Comparison of ENCODE assay signal across 8 cellular contexts in the genomic region with DNA sequence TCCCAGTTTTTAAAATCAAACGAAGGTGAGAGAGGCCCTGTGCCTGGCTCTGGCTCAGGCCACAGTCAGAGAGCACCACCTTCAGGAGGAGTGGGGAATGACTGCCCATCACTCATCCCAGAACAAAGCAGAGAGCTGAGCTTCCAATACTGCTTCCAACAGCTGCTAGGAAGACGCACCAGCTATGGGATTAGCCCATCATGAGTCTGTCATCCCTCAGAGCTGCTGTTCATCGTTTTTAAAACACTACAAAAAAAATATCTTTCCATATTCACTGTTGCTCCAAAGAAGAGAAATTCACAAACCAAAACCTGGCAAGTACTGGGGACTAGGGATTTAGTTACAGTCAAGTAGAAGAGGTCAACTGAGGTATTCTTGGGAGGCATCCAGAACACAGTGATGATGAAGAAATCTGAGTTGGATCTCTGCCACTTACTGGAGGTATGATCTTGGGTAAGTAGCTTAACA.
DNase-seq lines count a peak whose midpoint lies in the region; ATAC-seq and TF ChIP-seq lines count a peak whose summit lies in the region.

No MANE protein-coding gene starts in this region.

- WGBS in liver, result 11% methylated on average over 3 of the region's 3 CpGs

- H3K36me3 ChIP-seq in Caco-2 (ENCODE audit: control insufficient read depth, insufficient read depth, low read length) (peaks cover 1% of the 10 kb centered on the region), liver (ENCODE audit: control insufficient read depth in 4 of 4, insufficient read depth in 3 of 4, low read depth in 1 of 4, low read length in 3 of 4) (peaks cover 0 to 3% (median 2%) of the 10 kb centered on the region in 4 donors)

- no peak overlapping the region for H3K4me3 Mint-ChIP-seq in Caco-2 (ENCODE audit: unreplicated experiment)

- H3K4me1 ChIP-seq in Caco-2, result no peaks in the 10 kb centered on the region
- peaks cover 1 to 21% (median 13%) of the 10 kb centered on the region in 4 donors for H3K4me1 ChIP-seq in liver (ENCODE audit: control insufficient read depth in 4 of 4, insufficient read depth in 4 of 4, low read length in 3 of 4)

- BruUV-seq in Caco-2 (replicated peaks; lab: Mats Ljungman, UMichigan), result no TSS peak

- H3K27ac ChIP-seq in dorsolateral prefrontal cortex, result peak overlapping the region in 6 of 59 donors; percentile 6 to 51 (median 22)
- no peak overlapping the region for H3K27ac ChIP-seq in liver (ENCODE audit: low read depth in 1 of 2, low read length in 2 of 2)

- no peak overlapping the region for H3K27ac Mint-ChIP-seq in Caco-2 (ENCODE audit: unreplicated experiment)

- no peaks in the 10 kb centered on the region for H3K9me3 ChIP-seq in Caco-2
- H3K9me3 ChIP-seq in liver (ENCODE audit: control insufficient read depth in 4 of 4, low read length in 3 of 4), result no peaks in the 10 kb centered on the region

- TF ChIP-seq CTCF in Caco-2 (IDR thresholded peaks at IDR 0.05; ENCODE audit: insufficient read depth in 1 of 2, low read depth in 1 of 2, low read length in 1 of 2, severe bottlenecking in 1 of 2, unreplicated experiment in 1 of 2), result peak; percentile 62 to 80
- TF ChIP-seq CTCF in dorsolateral prefrontal cortex (IDR thresholded peaks at IDR 0.05 in 54 of 56, conservative IDR thresholded peaks at IDR 0.05 in 2 of 56; ENCODE audit: low read depth in 1 of 56, partially characterized antibody in 56 of 56), result peak; percentile 64 to 96 (median 89)
- peak; percentile 95 for TF ChIP-seq CTCF in liver (IDR thresholded peaks at IDR 0.05; ENCODE audit: low read depth, low read length, missing input control)

- no peaks in the 10 kb centered on the region for H3K27me3 Mint-ChIP-seq in Caco-2 (ENCODE audit: insufficient read depth, unreplicated experiment)

- no peak overlapping the region for H3K9ac ChIP-seq in liver (ENCODE audit: low read depth in 1 of 2, low read length in 2 of 2)

- POLR2A ChIA-PET in Caco-2 (lab: Charles Lee), result no interaction called here

- intact Hi-C loops in Caco-2 (cut with micrococcal nuclease; ENCODE audit: unreplicated experiment) (no loop called here), dorsolateral prefrontal cortex (cut with DNase I) (no loop called here)

- H3K9me3 Mint-ChIP-seq in Caco-2 (ENCODE audit: unreplicated experiment), result no peaks in the 10 kb centered on the region

- H3K4me1 Mint-ChIP-seq in Caco-2 (ENCODE audit: low read depth, unreplicated experiment), result no peaks in the 10 kb centered on the region

- peaks cover 40% of the 10 kb centered on the region for H3K36me3 Mint-ChIP-seq in Caco-2 (ENCODE audit: insufficient read depth, unreplicated experiment)

- peak; percentile 94 to 98 for TF ChIP-seq RAD21 in liver (IDR thresholded peaks at IDR 0.05)

- no peak overlapping the region for H3K4me3 ChIP-seq in Caco-2 (ENCODE audit: low read depth, low read length)
- H3K4me3 ChIP-seq in dorsolateral prefrontal cortex, result no peak overlapping the region
- H3K4me3 ChIP-seq in liver (ENCODE audit: low read depth in 1 of 3, low read length in 3 of 3), result no peak overlapping the region

- ATAC-seq in GM19467 (IDR thresholded peaks at IDR 0.05; ENCODE audit: unreplicated experiment), result peak; percentile 59
- ATAC-seq in stimulated activated naive CD8-positive, alpha-beta T cell treated with anti-CD3 and anti-CD28 coated beads, Interleukin-15, Interleukin-2, amounts not matched to agents 100 U/mL and 50 U/mL, for 24 hours, result no peak
- ATAC-seq in HG02970 (IDR thresholded peaks at IDR 0.05; ENCODE audit: low FRiP score, unreplicated experiment), result no peak

- DNase-seq in Caco-2 (peak; percentile 43 to 63), LoVo (ENCODE audit: low spot score) (peak; percentile 25), SW480 (ENCODE audit: low spot score) (peak; percentile 18), dorsolateral prefrontal cortex (peak; percentile 43 to 75 (median 62))
- DNase-seq in stimulated activated naive CD8-positive, alpha-beta T cell treated with anti-CD3 and anti-CD28 coated beads, Interleukin-15, Interleukin-2, amounts not matched to agents 100 U/mL and 50 U/mL, for 24 hours, result peak; percentile 29

- CTCF ChIA-PET in Caco-2 (lab: Charles Lee), result interaction anchor here (0.6 to 1.1 kb wide), 11 partner anchors 8 to 133 kb away, joined by 3 to 5 read pairs (median 3); no protein-coding TSS in a partner anchor

- no peaks in the 10 kb centered on the region for H3K27me3 ChIP-seq in Caco-2 (replicated peaks; ENCODE audit: control insufficient read depth, insufficient read depth, low read length)
- H3K27me3 ChIP-seq in dorsolateral prefrontal cortex, result no peaks in the 10 kb centered on the region
- H3K27me3 ChIP-seq in liver (ENCODE audit: control insufficient read depth in 4 of 4, insufficient read depth in 4 of 4, low read length in 3 of 4), result no peaks in the 10 kb centered on the region

TF ChIP-seq in liver, 16 proteins besides CTCF, POLR2A, EP300 and RAD21:
- TF ChIP-seq GABPA (IDR thresholded peaks at IDR 0.05 in 1 of 2, conservative IDR thresholded peaks at IDR 0.05 in 1 of 2), result no peak
- no peak for TF ChIP-seq NR2F2 (IDR thresholded peaks at IDR 0.05)
- TF ChIP-seq HNF4G (IDR thresholded peaks at IDR 0.05), result no peak
- TF ChIP-seq, protein P1, sequence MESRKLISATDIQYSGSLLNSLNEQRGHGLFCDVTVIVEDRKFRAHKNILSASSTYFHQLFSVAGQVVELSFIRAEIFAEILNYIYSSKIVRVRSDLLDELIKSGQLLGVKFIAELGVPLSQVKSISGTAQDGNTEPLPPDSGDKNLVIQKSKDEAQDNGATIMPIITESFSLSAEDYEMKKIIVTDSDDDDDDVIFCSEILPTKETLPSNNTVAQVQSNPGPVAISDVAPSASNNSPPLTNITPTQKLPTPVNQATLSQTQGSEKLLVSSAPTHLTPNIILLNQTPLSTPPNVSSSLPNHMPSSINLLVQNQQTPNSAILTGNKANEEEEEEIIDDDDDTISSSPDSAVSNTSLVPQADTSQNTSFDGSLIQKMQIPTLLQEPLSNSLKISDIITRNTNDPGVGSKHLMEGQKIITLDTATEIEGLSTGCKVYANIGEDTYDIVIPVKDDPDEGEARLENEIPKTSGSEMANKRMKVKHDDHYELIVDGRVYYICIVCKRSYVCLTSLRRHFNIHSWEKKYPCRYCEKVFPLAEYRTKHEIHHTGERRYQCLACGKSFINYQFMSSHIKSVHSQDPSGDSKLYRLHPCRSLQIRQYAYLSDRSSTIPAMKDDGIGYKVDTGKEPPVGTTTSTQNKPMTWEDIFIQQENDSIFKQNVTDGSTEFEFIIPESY (IDR thresholded peaks at IDR 0.05), result no peak
- TF ChIP-seq HNF4A (conservative IDR thresholded peaks at IDR 0.05), result peak; percentile 37 to 40
- TF ChIP-seq, protein P2, sequence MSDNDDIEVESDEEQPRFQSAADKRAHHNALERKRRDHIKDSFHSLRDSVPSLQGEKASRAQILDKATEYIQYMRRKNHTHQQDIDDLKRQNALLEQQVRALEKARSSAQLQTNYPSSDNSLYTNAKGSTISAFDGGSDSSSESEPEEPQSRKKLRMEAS (IDR thresholded peaks at IDR 0.05), result no peak
- TF ChIP-seq TAF1 (conservative IDR thresholded peaks at IDR 0.05), result no peak
- TF ChIP-seq, protein P3, sequence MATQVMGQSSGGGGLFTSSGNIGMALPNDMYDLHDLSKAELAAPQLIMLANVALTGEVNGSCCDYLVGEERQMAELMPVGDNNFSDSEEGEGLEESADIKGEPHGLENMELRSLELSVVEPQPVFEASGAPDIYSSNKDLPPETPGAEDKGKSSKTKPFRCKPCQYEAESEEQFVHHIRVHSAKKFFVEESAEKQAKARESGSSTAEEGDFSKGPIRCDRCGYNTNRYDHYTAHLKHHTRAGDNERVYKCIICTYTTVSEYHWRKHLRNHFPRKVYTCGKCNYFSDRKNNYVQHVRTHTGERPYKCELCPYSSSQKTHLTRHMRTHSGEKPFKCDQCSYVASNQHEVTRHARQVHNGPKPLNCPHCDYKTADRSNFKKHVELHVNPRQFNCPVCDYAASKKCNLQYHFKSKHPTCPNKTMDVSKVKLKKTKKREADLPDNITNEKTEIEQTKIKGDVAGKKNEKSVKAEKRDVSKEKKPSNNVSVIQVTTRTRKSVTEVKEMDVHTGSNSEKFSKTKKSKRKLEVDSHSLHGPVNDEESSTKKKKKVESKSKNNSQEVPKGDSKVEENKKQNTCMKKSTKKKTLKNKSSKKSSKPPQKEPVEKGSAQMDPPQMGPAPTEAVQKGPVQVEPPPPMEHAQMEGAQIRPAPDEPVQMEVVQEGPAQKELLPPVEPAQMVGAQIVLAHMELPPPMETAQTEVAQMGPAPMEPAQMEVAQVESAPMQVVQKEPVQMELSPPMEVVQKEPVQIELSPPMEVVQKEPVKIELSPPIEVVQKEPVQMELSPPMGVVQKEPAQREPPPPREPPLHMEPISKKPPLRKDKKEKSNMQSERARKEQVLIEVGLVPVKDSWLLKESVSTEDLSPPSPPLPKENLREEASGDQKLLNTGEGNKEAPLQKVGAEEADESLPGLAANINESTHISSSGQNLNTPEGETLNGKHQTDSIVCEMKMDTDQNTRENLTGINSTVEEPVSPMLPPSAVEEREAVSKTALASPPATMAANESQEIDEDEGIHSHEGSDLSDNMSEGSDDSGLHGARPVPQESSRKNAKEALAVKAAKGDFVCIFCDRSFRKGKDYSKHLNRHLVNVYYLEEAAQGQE (IDR thresholded peaks at IDR 0.05), result no peak
- TF ChIP-seq RXRA (IDR thresholded peaks at IDR 0.05), result peak; percentile 89 to 91
- no peak for TF ChIP-seq FOXA1 (IDR thresholded peaks at IDR 0.05)
- TF ChIP-seq FOXA2 (IDR thresholded peaks at IDR 0.05), result no peak
- TF ChIP-seq JUND (IDR thresholded peaks at IDR 0.05), result peak in 1 of 2 donors; percentile 22
- no peak for TF ChIP-seq SP1 (IDR thresholded peaks at IDR 0.05)
- TF ChIP-seq YY1 (IDR thresholded peaks at IDR 0.05), result no peak
